Comparison of ENCODE assay signal across 8 cellular contexts in the genomic region with DNA sequence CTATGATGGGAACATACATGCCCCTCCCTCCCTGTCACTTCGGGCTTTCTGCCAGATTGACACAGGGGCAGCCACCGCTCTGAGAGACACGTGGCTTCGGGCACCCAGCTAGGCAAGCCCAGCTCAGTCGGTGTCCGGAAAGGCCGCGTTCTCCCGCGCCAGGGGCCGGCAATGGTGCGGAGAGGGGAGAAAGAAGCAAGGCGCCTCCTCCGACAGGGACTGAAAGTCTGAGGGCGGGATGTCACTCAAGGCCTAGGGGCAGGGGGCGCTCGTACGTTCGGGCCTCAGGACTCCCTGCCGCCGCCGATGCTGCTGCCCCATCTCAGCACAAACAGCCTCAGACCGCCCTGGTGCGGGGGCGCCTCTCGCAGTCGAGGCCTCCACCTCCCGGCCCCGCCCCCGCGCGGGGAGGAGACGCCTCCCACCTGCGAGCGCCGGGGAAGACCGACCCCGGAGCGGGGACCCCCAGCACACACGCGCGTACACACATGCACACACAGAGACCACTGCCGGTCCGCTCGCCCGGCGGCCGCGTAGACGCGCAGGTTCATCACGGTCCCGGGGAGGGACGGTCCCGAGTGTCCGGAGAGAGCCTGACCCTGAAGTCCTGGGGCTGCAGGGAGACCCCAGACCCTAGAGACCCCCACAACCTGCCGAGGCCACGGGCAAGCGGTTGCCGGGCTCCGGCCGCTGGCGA. TPM values are rescaled to one million over a fixed set of nuclear protein-coding genes. Genes with fewer than 3 reads are reported as not detected.
DNase-seq lines count a peak whose midpoint lies in the region; ATAC-seq and TF ChIP-seq lines count a peak whose summit lies in the region.

No MANE protein-coding gene starts in this region.

- H3K9me3 Mint-ChIP-seq in activated T-helper 1 cell treated with anti-CD3 and anti-CD28 coated beads, Interleukin-12 subunit alpha, Interleukin-12 subunit beta, Interleukin-2, Interleukin-4 antibody, amounts not matched to agents 30 ng/mL and 10 ng/mL and 1 ng/mL, durations not matched to agents 14 hours and 24 hours and 36 hours, result no peaks in the 10 kb centered on the region
- no peaks in the 10 kb centered on the region for H3K9me3 Mint-ChIP-seq in mesothelial cell of epicardium
- no peaks in the 10 kb centered on the region for H3K9me3 Mint-ChIP-seq in stimulated activated naive CD8-positive, alpha-beta T cell treated with anti-CD3 and anti-CD28 coated beads, Interleukin-15, Interleukin-2, amounts not matched to agents 100 ng/mL and 50 ng/mL, for 24 hours

- no peak; the same call in 1 of the 2 replicates for TF ChIP-seq CTCF in Panc1 (IDR thresholded peaks at IDR 0.05)
- peak in 1 of 3 experiments; percentile 13 for TF ChIP-seq CTCF in ascending aorta (IDR thresholded peaks at IDR 0.05)
- no peak for TF ChIP-seq CTCF in mesothelial cell of epicardium (IDR thresholded peaks at IDR 0.05; ENCODE audit: unreplicated experiment)

- CTCF ChIA-PET in Panc1 (lab: Charles Lee), result interaction anchor here (0.5 to 0.6 kb wide), 2 partner anchors 20 to 427 kb away, joined by 3 to 4 read pairs; no protein-coding TSS in a partner anchor

- ATAC-seq in Panc1 (peak; percentile 63), HG03175 (IDR thresholded peaks at IDR 0.05; ENCODE audit: unreplicated experiment) (no peak), esophagus mucosa (no peak)

- peak overlapping the region; percentile 44 to 46 for H3K4me3 ChIP-seq in Panc1 (ENCODE audit: low read depth in 2 of 2, low read length in 2 of 2)
- peak overlapping the region; percentile 55 to 58 for H3K4me3 ChIP-seq in ascending aorta

- in situ Hi-C loops in Panc1 (cut with HindIII; ENCODE audit: low pct_unique_long_range_greater_than_20kb, low sequenced_read_pairs), result no loop called here

- no peak overlapping the region for H3K27ac Mint-ChIP-seq in activated T-helper 1 cell treated with anti-CD3 and anti-CD28 coated beads, Interleukin-12 subunit alpha, Interleukin-12 subunit beta, Interleukin-2, Interleukin-4 antibody, amounts not matched to agents 30 ng/mL and 10 ng/mL and 1 ng/mL, durations not matched to agents 14 hours and 24 hours and 36 hours
- H3K27ac Mint-ChIP-seq in mesothelial cell of epicardium, result no peak overlapping the region
- no peak overlapping the region for H3K27ac Mint-ChIP-seq in stimulated activated naive CD8-positive, alpha-beta T cell treated with anti-CD3 and anti-CD28 coated beads, Interleukin-15, Interleukin-2, amounts not matched to agents 100 ng/mL and 50 ng/mL, for 24 hours

- no peaks in the 10 kb centered on the region for H3K36me3 Mint-ChIP-seq in activated T-helper 1 cell treated with anti-CD3 and anti-CD28 coated beads, Interleukin-12 subunit alpha, Interleukin-12 subunit beta, Interleukin-2, Interleukin-4 antibody, amounts not matched to agents 30 ng/mL and 10 ng/mL and 1 ng/mL, durations not matched to agents 14 hours and 24 hours and 36 hours (ENCODE audit: low read depth)
- H3K36me3 Mint-ChIP-seq in mesothelial cell of epicardium, result no peaks in the 10 kb centered on the region
- no peaks in the 10 kb centered on the region for H3K36me3 Mint-ChIP-seq in stimulated activated naive CD8-positive, alpha-beta T cell treated with anti-CD3 and anti-CD28 coated beads, Interleukin-15, Interleukin-2, amounts not matched to agents 100 ng/mL and 50 ng/mL, for 24 hours (ENCODE audit: low read depth)

- H3K4me1 Mint-ChIP-seq in activated T-helper 1 cell treated with anti-CD3 and anti-CD28 coated beads, Interleukin-12 subunit alpha, Interleukin-12 subunit beta, Interleukin-2, Interleukin-4 antibody, amounts not matched to agents 30 ng/mL and 10 ng/mL and 1 ng/mL, durations not matched to agents 14 hours and 24 hours and 36 hours (ENCODE audit: low read depth), result no peaks in the 10 kb centered on the region
- peaks cover 16% of the 10 kb centered on the region for H3K4me1 Mint-ChIP-seq in mesothelial cell of epicardium
- H3K4me1 Mint-ChIP-seq in stimulated activated naive CD8-positive, alpha-beta T cell treated with anti-CD3 and anti-CD28 coated beads, Interleukin-15, Interleukin-2, amounts not matched to agents 100 ng/mL and 50 ng/mL, for 24 hours (ENCODE audit: low read depth), result peaks cover 14% of the 10 kb centered on the region

- POLR2A ChIA-PET in Panc1 (lab: Charles Lee), result interaction anchor here (0.6 kb wide), 1 partner anchor 433 kb away, joined by 3 read pairs; a partner anchor contains a TSS

- H3K27ac ChIP-seq in Panc1 (ENCODE audit: low read length) (no peak overlapping the region), ascending aorta (no peak overlapping the region)

- intact Hi-C loops in activated T-helper 1 cell treated with anti-CD3 and anti-CD28 coated beads, Interleukin-12 subunit alpha, Interleukin-12 subunit beta, Interleukin-2, Interleukin-4 antibody, amounts not matched to agents 30 ng/mL and 10 ng/mL and 1 ng/mL, durations not matched to agents 14 hours and 24 hours and 36 hours (cut with micrococcal nuclease), result no loop called here
- intact Hi-C loops in Panc1 (cut with micrococcal nuclease; ENCODE audit: unreplicated experiment) (no loop called here), ascending aorta (cut with DNase I) (no loop called here)

- H3K4me1 ChIP-seq in Panc1 (ENCODE audit: control insufficient read depth, insufficient read depth, low read length) (peaks cover 5% of the 10 kb centered on the region; the same call in 1 of the 2 replicates), ascending aorta (peaks cover 13 to 22% of the 10 kb centered on the region in 2 donors)

- H3K9me3 ChIP-seq in Panc1 (ENCODE audit: control insufficient read depth, insufficient read depth, low read depth, low read length) (no peaks in the 10 kb centered on the region), ascending aorta (no peaks in the 10 kb centered on the region)

- DNase-seq in activated T-helper 1 cell treated with Interleukin-2 at 50 U/mL for 16 hours (ENCODE audit: low read depth), result peak; percentile 19
- no peak for DNase-seq in activated T-helper 1 cell treated with anti-CD3 and anti-CD28 coated beads, Interleukin-12 subunit alpha, Interleukin-12 subunit beta, Interleukin-2, Interleukin-4 antibody, amounts not matched to agents 30 ng/mL and 10 ng/mL and 1 ng/mL, durations not matched to agents 14 hours and 24 hours and 36 hours (ENCODE audit: low spot score)
- DNase-seq in Panc1 (ENCODE audit: low read depth, low spot score), result no peak
- DNase-seq in ascending aorta (ENCODE audit: low spot score in 2 of 2), result no peak
- peak; percentile 34 to 59 for DNase-seq in mesothelial cell of epicardium (ENCODE audit: low spot score in 2 of 2, unreplicated experiment in 2 of 2)

- no peaks in the 10 kb centered on the region for H3K36me3 ChIP-seq in Panc1 (ENCODE audit: control insufficient read depth, insufficient read depth, low read length)
- H3K36me3 ChIP-seq in ascending aorta, result no peaks in the 10 kb centered on the region

- no peak overlapping the region for H3K4me3 Mint-ChIP-seq in activated T-helper 1 cell treated with anti-CD3 and anti-CD28 coated beads, Interleukin-12 subunit alpha, Interleukin-12 subunit beta, Interleukin-2, Interleukin-4 antibody, amounts not matched to agents 30 ng/mL and 10 ng/mL and 1 ng/mL, durations not matched to agents 14 hours and 24 hours and 36 hours
- H3K4me3 Mint-ChIP-seq in mesothelial cell of epicardium, result peak overlapping the region; percentile 45
- H3K4me3 Mint-ChIP-seq in stimulated activated naive CD8-positive, alpha-beta T cell treated with anti-CD3 and anti-CD28 coated beads, Interleukin-15, Interleukin-2, amounts not matched to agents 100 ng/mL and 50 ng/mL, for 24 hours, result peak overlapping the region; percentile 55

- peaks cover 66% of the 10 kb centered on the region for H3K27me3 Mint-ChIP-seq in activated T-helper 1 cell treated with anti-CD3 and anti-CD28 coated beads, Interleukin-12 subunit alpha, Interleukin-12 subunit beta, Interleukin-2, Interleukin-4 antibody, amounts not matched to agents 30 ng/mL and 10 ng/mL and 1 ng/mL, durations not matched to agents 14 hours and 24 hours and 36 hours (ENCODE audit: insufficient read depth)
- H3K27me3 Mint-ChIP-seq in mesothelial cell of epicardium (ENCODE audit: low read depth), result peaks cover 91% of the 10 kb centered on the region
- H3K27me3 Mint-ChIP-seq in stimulated activated naive CD8-positive, alpha-beta T cell treated with anti-CD3 and anti-CD28 coated beads, Interleukin-15, Interleukin-2, amounts not matched to agents 100 ng/mL and 50 ng/mL, for 24 hours, result peaks cover 71% of the 10 kb centered on the region

- BruUV-seq in Panc1 (replicated peaks; lab: Mats Ljungman, UMichigan), result no TSS peak

- no peaks in the 10 kb centered on the region; the same call in 1 of the 2 replicates for H3K27me3 ChIP-seq in Panc1 (ENCODE audit: control insufficient read depth, insufficient read depth, low read length)
- H3K27me3 ChIP-seq in ascending aorta, result peaks cover 28% of the 10 kb centered on the region

RNA-seq across cellular contexts. Expression of a gene that starts 1.9 kb away (rescaled TPM):
- total RNA-seq in activated T-helper 1 cell treated with anti-CD3 and anti-CD28 coated beads, Interleukin-12 subunit alpha, Interleukin-12 subunit beta, Interleukin-2, Interleukin-4 antibody, amounts not matched to agents 30 ng/mL and 10 ng/mL and 1 ng/mL, durations not matched to agents 14 hours and 24 hours and 36 hours, result not detected in 2 replicates
- total RNA-seq in Panc1 (2021; ENCODE audit: unreplicated experiment) (1.3 TPM), ascending aorta (not detected), mesothelial cell of epicardium (0.22 to 0.47 TPM (median 0.27 TPM) in 3 replicates), esophagus mucosa (not detected)
- 1.5 TPM for polyA plus RNA-seq in Panc1 (2012; ENCODE audit: insufficient read length)

Comparison
In these comparisons a context has a peak if more than half of its experiments do, and no peak if none do; other contexts are left out.
1. DNase-seq: peak in activated T-helper 1 cell treated with Interleukin-2 at 50 U/mL for 16 hours (single experiment) and mesothelial cell of epicardium (2 of 2); none in activated T-helper 1 cell treated with anti-CD3 and anti-CD28 coated beads, Interleukin-12 subunit alpha, Interleukin-12 subunit beta, Interleukin-2, Interleukin-4 antibody, amounts not matched to agents 30 ng/mL and 10 ng/mL and 1 ng/mL, durations not matched to agents 14 hours and 24 hours and 36 hours (single experiment), Panc1 (single experiment) and ascending aorta (0 of 2).